9 cellular contexts compared by ENCODE assay signal in genomic region chr14:81534510-81535074, GRCh38. TPM values are rescaled to one million over a fixed set of nuclear protein-coding genes. Genes with fewer than 3 reads are reported as not detected.
DNase-seq lines count a peak whose midpoint lies in the region; TF ChIP-seq lines count a peak whose summit lies in the region.
"Had no signal": no experiment of that assay in that cellular context is flagged by ENCODE, and none has a peak within 500 bp of the region (broad histone marks: within the 10 kb centered on the region; RNA-seq: fewer than 3 reads in every experiment).

No MANE protein-coding gene starts in this region.

- peaks cover 6% of the 10 kb centered on the region for H3K9me3 Mint-ChIP-seq in activated T-helper 2 cell treated with anti-CD3 and anti-CD28 coated beads, Interferon-gamma antibody, Interleukin-2, Interleukin-4, amounts not matched to agents 10 μg/mL and 5 μg/mL and 100 μg/mL, durations not matched to agents 14 hours and 24 hours and 36 hours

- no peaks in the 10 kb centered on the region for H3K27me3 Mint-ChIP-seq in activated T-helper 2 cell treated with anti-CD3 and anti-CD28 coated beads, Interferon-gamma antibody, Interleukin-2, Interleukin-4, amounts not matched to agents 10 μg/mL and 5 μg/mL and 100 μg/mL, durations not matched to agents 14 hours and 24 hours and 36 hours (ENCODE audit: low read depth)

- no peaks in the 10 kb centered on the region for H3K36me3 Mint-ChIP-seq in activated T-helper 2 cell treated with anti-CD3 and anti-CD28 coated beads, Interferon-gamma antibody, Interleukin-2, Interleukin-4, amounts not matched to agents 10 μg/mL and 5 μg/mL and 100 μg/mL, durations not matched to agents 14 hours and 24 hours and 36 hours (ENCODE audit: low read depth)

- peaks cover 32% of the 10 kb centered on the region for H3K4me1 Mint-ChIP-seq in activated T-helper 2 cell treated with anti-CD3 and anti-CD28 coated beads, Interferon-gamma antibody, Interleukin-2, Interleukin-4, amounts not matched to agents 10 μg/mL and 5 μg/mL and 100 μg/mL, durations not matched to agents 14 hours and 24 hours and 36 hours (ENCODE audit: low read depth)

- peaks cover 29% of the 10 kb centered on the region for H3K79me2 ChIP-seq in ACC112 (ENCODE audit: control insufficient read depth, insufficient read depth, low read length, unreplicated experiment)
- H3K79me2 ChIP-seq in GM23248 (ENCODE audit: insufficient read depth): peaks cover 40% of the 10 kb centered on the region

- no peaks in the 10 kb centered on the region for H3K9me2 ChIP-seq in GM23248 (ENCODE audit: insufficient read depth)

- H3F3A ChIP-seq in GM23248 (ENCODE audit: insufficient read depth): peaks cover 5% of the 10 kb centered on the region; the same call in 1 of the 2 replicates

- H3K4me3 ChIP-seq in ACC112 (ENCODE audit: low read depth, low read length) (peak overlapping the region; percentile 90), GM23248 (peak overlapping the region; percentile 43), muscle layer of colon (ENCODE audit: low read depth in 1 of 2, low read length in 2 of 2) (no peak overlapping the region), Peyer's patch (peak overlapping the region in 2 of 4 donors; percentile 4 to 30)

- H3K27ac Mint-ChIP-seq in activated T-helper 2 cell treated with anti-CD3 and anti-CD28 coated beads, Interferon-gamma antibody, Interleukin-2, Interleukin-4, amounts not matched to agents 10 μg/mL and 5 μg/mL and 100 μg/mL, durations not matched to agents 14 hours and 24 hours and 36 hours: no peak overlapping the region

- H4K20me1 ChIP-seq in GM23248 (ENCODE audit: insufficient read depth): no peaks in the 10 kb centered on the region

- TF ChIP-seq CTCF in Peyer's patch (IDR thresholded peaks at IDR 0.05): no peak

- 86 to 88% methylated on average over 8 of the region's 8 CpGs for WGBS in GM23248 (ENCODE audit: low coverage in 1 of 2, low lambda C conversion rate in 2 of 2, missing lambda C conversion rate in 2 of 2), 2 experiments

- H3K9me3 ChIP-seq in GM23248 (ENCODE audit: low read depth) (no peaks in the 10 kb centered on the region), muscle layer of colon (ENCODE audit: low read length) (no peaks in the 10 kb centered on the region), Peyer's patch (no peaks in the 10 kb centered on the region)
- H3K9me3 ChIP-seq: suprapubic skin had no signal

- DNase-seq in GM23248 (no peak), Peyer's patch (no peak), NCI-H524 (lab: John Stamatoyannopoulos, UW) (no peak)
- DNase-seq in activated T-helper 2 cell treated with anti-CD3 and anti-CD28 coated beads, Interferon-gamma antibody, Interleukin-2, Interleukin-4, amounts not matched to agents 10 μg/mL and 5 μg/mL and 100 μg/mL, durations not matched to agents 14 hours and 24 hours and 36 hours (ENCODE audit: low spot score): no peak
- no peak for DNase-seq in stimulated activated CD4-positive, alpha-beta T cell treated with anti-CD3 and anti-CD28 coated beads, Interleukin-4, amount 100 ng/mL, for 4 hours
- DNase-seq in stimulated activated CD4-positive, alpha-beta T cell treated with anti-CD3 and anti-CD28 coated beads, Interleukin-1b, Interleukin-23, amount 100 ng/mL, for 48 hours: no peak

- H3K27ac ChIP-seq in ACC112 (ENCODE audit: low read depth, low read length): no peak overlapping the region
- no peak overlapping the region for H3K27ac ChIP-seq in GM23248
- H3K27ac ChIP-seq in muscle layer of colon (ENCODE audit: low read depth, low read length): peak overlapping the region; percentile 1
- H3K27ac ChIP-seq in Peyer's patch: no peak overlapping the region
- H3K27ac ChIP-seq: suprapubic skin had no signal

- peak overlapping the region; percentile 24 for H3K4me2 ChIP-seq in GM23248 (ENCODE audit: unreplicated experiment)

- no peaks in the 10 kb centered on the region for H3K36me3 ChIP-seq in ACC112 (ENCODE audit: insufficient read depth, low read length)
- H3K36me3 ChIP-seq in GM23248 (ENCODE audit: low read depth): no peaks in the 10 kb centered on the region
- no peaks in the 10 kb centered on the region for H3K36me3 ChIP-seq in muscle layer of colon (ENCODE audit: insufficient read depth, low read length)
- no peaks in the 10 kb centered on the region for H3K36me3 ChIP-seq in Peyer's patch
- H3K36me3 ChIP-seq: suprapubic skin had no signal

- intact Hi-C loops in activated T-helper 2 cell treated with anti-CD3 and anti-CD28 coated beads, Interferon-gamma antibody, Interleukin-2, Interleukin-4, amounts not matched to agents 10 μg/mL and 5 μg/mL and 100 μg/mL, durations not matched to agents 14 hours and 24 hours and 36 hours (cut with micrococcal nuclease): loop anchor here (1.0 to 5.0 kb wide), 2 partner anchors 16 to 592 kb away; partner anchors contain the start of gene CEP128

- peak overlapping the region; percentile 46 for H2AFZ ChIP-seq in ACC112 (ENCODE audit: low read length, unreplicated experiment)
- peak overlapping the region; percentile 83 for H2AFZ ChIP-seq in GM23248

- peak overlapping the region; percentile 18 for H3K4me3 Mint-ChIP-seq in activated T-helper 2 cell treated with anti-CD3 and anti-CD28 coated beads, Interferon-gamma antibody, Interleukin-2, Interleukin-4, amounts not matched to agents 10 μg/mL and 5 μg/mL and 100 μg/mL, durations not matched to agents 14 hours and 24 hours and 36 hours (ENCODE audit: low read depth)

- H3K4me1 ChIP-seq in ACC112 (ENCODE audit: control insufficient read depth, insufficient read depth, low read length, unreplicated experiment): peaks cover 15% of the 10 kb centered on the region
- peaks cover 18% of the 10 kb centered on the region for H3K4me1 ChIP-seq in GM23248 (ENCODE audit: insufficient read depth)
- peaks cover 20% of the 10 kb centered on the region for H3K4me1 ChIP-seq in muscle layer of colon (ENCODE audit: insufficient read depth, low read length)
- peaks cover 0 to 39% (median 2%) of the 10 kb centered on the region in 4 donors for H3K4me1 ChIP-seq in Peyer's patch

- no peak overlapping the region for H3K9ac ChIP-seq in GM23248
- H3K9ac ChIP-seq in muscle layer of colon (ENCODE audit: low read length): no peak overlapping the region

- in situ Hi-C loops in GM23248 (cut with MboI): no loop called here

- no peak for TF ChIP-seq POLR2A in Peyer's patch (IDR thresholded peaks at IDR 0.05)

- peaks cover 13% of the 10 kb centered on the region for H3K27me3 ChIP-seq in ACC112 (ENCODE audit: insufficient read depth, low read length)
- no peaks in the 10 kb centered on the region for H3K27me3 ChIP-seq in GM23248 (replicated peaks; ENCODE audit: insufficient read depth)
- H3K27me3 ChIP-seq in muscle layer of colon (ENCODE audit: control insufficient read depth in 1 of 2, insufficient read depth in 2 of 2, low read length in 2 of 2): no peaks in the 10 kb centered on the region
- H3K27me3 ChIP-seq in Peyer's patch: no peaks in the 10 kb centered on the region
- H3K27me3 ChIP-seq: suprapubic skin had no signal

RNA-seq across cellular contexts. Expression of gene SEL1L, which starts 0.9 kb away (rescaled TPM):
- 69.2 TPM in 2 replicates for total RNA-seq in GM23248 (2014; rRNA removed; shearing (Covaris generic))
- 47.8 and 49.4 TPM in 2 replicates for polyA plus RNA-seq in GM23248 (2016; fragmentation: Nextera tagmentation; extraction: Ambion mirVana)
- 51.7 and 52.6 TPM in 2 replicates for total RNA-seq in activated T-helper 2 cell treated with anti-CD3 and anti-CD28 coated beads, Interferon-gamma antibody, Interleukin-2, Interleukin-4, amounts not matched to agents 10 μg/mL and 5 μg/mL and 100 μg/mL, durations not matched to agents 14 hours and 24 hours and 36 hours
- total RNA-seq in Peyer's patch: 10 to 100 TPM; 16.5 to 57.1 (median 44.7) TPM

Comparison
In these comparisons a context has a peak if more than half of its experiments do, and no peak if none do; other contexts are left out.
1. H3K4me3 ChIP-seq: peak in ACC112 (single experiment) and GM23248 (single experiment); none in muscle layer of colon (0 of 2).